ENCODE assay signal across 32 cellular contexts in the genomic region with DNA sequence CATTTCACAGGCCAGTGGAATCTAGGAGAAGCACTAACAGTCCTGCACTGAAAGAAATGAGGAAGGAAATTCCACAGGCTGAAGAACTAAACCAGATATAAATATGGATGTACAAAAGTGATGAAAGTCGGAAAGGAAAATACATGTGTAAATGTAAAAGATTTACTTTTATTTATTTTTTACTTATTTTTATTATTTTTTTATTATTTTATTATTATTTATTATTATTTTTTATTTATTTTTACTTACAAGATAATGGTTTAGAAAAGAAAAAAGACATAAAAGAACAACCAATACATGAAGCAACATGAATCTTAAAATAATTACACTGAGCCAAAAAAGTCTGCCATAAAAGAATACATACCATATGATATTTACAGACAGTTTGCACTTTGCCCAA.
"Had no signal": no experiment of that assay in that cellular context is flagged by ENCODE, and none has a peak within 500 bp of the region (broad histone marks: within the 10 kb centered on the region; RNA-seq: fewer than 3 reads in every experiment).

No MANE protein-coding gene starts in this region.

- H3K4me1 ChIP-seq: adrenal gland, body of pancreas, colonic mucosa, esophagus squamous epithelium, gastroesophageal sphincter had no signal

- H3K4me3 ChIP-seq: adrenal gland, body of pancreas, colonic mucosa, esophagus squamous epithelium, gastroesophageal sphincter had no signal

- H3K27me3 ChIP-seq: adrenal gland, body of pancreas, colonic mucosa had no signal

- FAIRE-seq: endothelial cell of umbilical vein had no signal

- H3K4me3 Mint-ChIP-seq: activated CD4-positive, alpha-beta T cell treated with anti-CD3 and anti-CD28 coated beads, Interleukin-2, amount 10 ng/mL, durations not matched to agents 7 days and 5 days; activated CD8-positive, alpha-beta memory T cell treated with anti-CD3 and anti-CD28 coated beads, Interleukin-2, amount 10 ng/mL, durations not matched to agents 7 days and 5 days; activated CD8-positive, alpha-beta T cell treated with anti-CD3 and anti-CD28 coated beads for 36 hours; activated naive CD4-positive, alpha-beta T cell treated with anti-CD3 and anti-CD28 coated beads for 36 hours; activated naive CD4-positive, alpha-beta T cell treated with anti-CD3 and anti-CD28 coated beads, Interleukin-2, amount 50 U/mL, for 24 hours; activated naive CD8-positive, alpha-beta T cell treated with anti-CD3 and anti-CD28 coated beads for 36 hours; activated naive CD8-positive, alpha-beta T cell treated with anti-CD3 and anti-CD28 coated beads, Interleukin-2, amount 50 U/mL, for 24 hours; activated T-helper 1 cell treated with anti-CD3 and anti-CD28 coated beads, Interleukin-12 subunit alpha, Interleukin-12 subunit beta, Interleukin-2, Interleukin-4 antibody, amounts not matched to agents 30 ng/mL and 10 ng/mL and 1 ng/mL, durations not matched to agents 14 hours and 24 hours and 36 hours; T-helper 17 cell; T-helper 2 cell treated with Interferon-gamma antibody and Interleukin-4, amounts not matched to agents 5 μg/mL and 100 μg/mL, for 36 hours had no signal

- H3K27me3 Mint-ChIP-seq: activated CD4-positive, alpha-beta T cell treated with anti-CD3 and anti-CD28 coated beads, Interleukin-2, amount 10 ng/mL, durations not matched to agents 7 days and 5 days; activated CD8-positive, alpha-beta memory T cell treated with anti-CD3 and anti-CD28 coated beads, Interleukin-2, amount 10 ng/mL, durations not matched to agents 7 days and 5 days; activated CD8-positive, alpha-beta T cell treated with anti-CD3 and anti-CD28 coated beads for 36 hours; activated naive CD8-positive, alpha-beta T cell treated with anti-CD3 and anti-CD28 coated beads for 36 hours; activated naive CD8-positive, alpha-beta T cell treated with anti-CD3 and anti-CD28 coated beads, Interleukin-2, amount 50 U/mL, for 24 hours had no signal

- H3K27ac ChIP-seq: adrenal gland, body of pancreas, colonic mucosa, epithelial cell of prostate, esophagus squamous epithelium, gastroesophageal sphincter had no signal

- H3K27ac Mint-ChIP-seq: activated CD4-positive, alpha-beta T cell treated with anti-CD3 and anti-CD28 coated beads, Interleukin-2, amount 10 ng/mL, durations not matched to agents 7 days and 5 days; activated CD8-positive, alpha-beta memory T cell treated with anti-CD3 and anti-CD28 coated beads, Interleukin-2, amount 10 ng/mL, durations not matched to agents 7 days and 5 days; activated CD8-positive, alpha-beta T cell treated with anti-CD3 and anti-CD28 coated beads for 36 hours; activated naive CD4-positive, alpha-beta T cell treated with anti-CD3 and anti-CD28 coated beads for 36 hours; activated naive CD4-positive, alpha-beta T cell treated with anti-CD3 and anti-CD28 coated beads, Interleukin-2, amount 50 U/mL, for 24 hours; activated naive CD8-positive, alpha-beta T cell treated with anti-CD3 and anti-CD28 coated beads for 36 hours; activated naive CD8-positive, alpha-beta T cell treated with anti-CD3 and anti-CD28 coated beads, Interleukin-2, amount 50 U/mL, for 24 hours; activated T-helper 1 cell treated with anti-CD3 and anti-CD28 coated beads, Interleukin-12 subunit alpha, Interleukin-12 subunit beta, Interleukin-2, Interleukin-4 antibody, amounts not matched to agents 30 ng/mL and 10 ng/mL and 1 ng/mL, durations not matched to agents 14 hours and 24 hours and 36 hours; activated T-helper 2 cell treated with anti-CD3 and anti-CD28 coated beads, Interferon-gamma antibody, Interleukin-2, Interleukin-4, amounts not matched to agents 10 μg/mL and 5 μg/mL and 100 μg/mL, durations not matched to agents 14 hours and 24 hours and 36 hours; T-helper 17 cell; T-helper 2 cell treated with Interferon-gamma antibody and Interleukin-4, amounts not matched to agents 5 μg/mL and 100 μg/mL, for 36 hours had no signal

- H3K9me3 Mint-ChIP-seq: activated CD4-positive, alpha-beta T cell treated with anti-CD3 and anti-CD28 coated beads, Interleukin-2, amount 10 ng/mL, durations not matched to agents 7 days and 5 days; activated CD8-positive, alpha-beta T cell treated with anti-CD3 and anti-CD28 coated beads for 36 hours; activated naive CD8-positive, alpha-beta T cell treated with anti-CD3 and anti-CD28 coated beads for 36 hours; activated naive CD8-positive, alpha-beta T cell treated with anti-CD3 and anti-CD28 coated beads, Interleukin-2, amount 50 U/mL, for 24 hours; activated T-helper 1 cell treated with anti-CD3 and anti-CD28 coated beads, Interleukin-12 subunit alpha, Interleukin-12 subunit beta, Interleukin-2, Interleukin-4 antibody, amounts not matched to agents 30 ng/mL and 10 ng/mL and 1 ng/mL, durations not matched to agents 14 hours and 24 hours and 36 hours; activated T-helper 2 cell treated with anti-CD3 and anti-CD28 coated beads, Interferon-gamma antibody, Interleukin-2, Interleukin-4, amounts not matched to agents 10 μg/mL and 5 μg/mL and 100 μg/mL, durations not matched to agents 14 hours and 24 hours and 36 hours; T-helper 2 cell treated with Interferon-gamma antibody and Interleukin-4, amounts not matched to agents 5 μg/mL and 100 μg/mL, for 36 hours had no signal

- H3K36me3 ChIP-seq: adrenal gland, colonic mucosa, esophagus squamous epithelium, gastroesophageal sphincter had no signal

- H3K9me3 ChIP-seq: adrenal gland, body of pancreas, colonic mucosa, gastroesophageal sphincter had no signal

- H3K4me1 Mint-ChIP-seq: activated CD4-positive, alpha-beta T cell treated with anti-CD3 and anti-CD28 coated beads, Interleukin-2, amount 10 ng/mL, durations not matched to agents 7 days and 5 days; activated CD8-positive, alpha-beta memory T cell treated with anti-CD3 and anti-CD28 coated beads, Interleukin-2, amount 10 ng/mL, durations not matched to agents 7 days and 5 days; activated naive CD4-positive, alpha-beta T cell treated with anti-CD3 and anti-CD28 coated beads, Interleukin-2, amount 50 U/mL, for 24 hours; activated naive CD8-positive, alpha-beta T cell treated with anti-CD3 and anti-CD28 coated beads for 36 hours; activated naive CD8-positive, alpha-beta T cell treated with anti-CD3 and anti-CD28 coated beads, Interleukin-2, amount 50 U/mL, for 24 hours; T-helper 17 cell had no signal

- H3K36me3 Mint-ChIP-seq: activated CD8-positive, alpha-beta memory T cell treated with anti-CD3 and anti-CD28 coated beads, Interleukin-2, amount 10 ng/mL, durations not matched to agents 7 days and 5 days; activated naive CD4-positive, alpha-beta T cell treated with anti-CD3 and anti-CD28 coated beads, Interleukin-2, amount 50 U/mL, for 24 hours; activated naive CD8-positive, alpha-beta T cell treated with anti-CD3 and anti-CD28 coated beads for 36 hours had no signal

- ATAC-seq: activated CD8-positive, alpha-beta memory T cell treated with anti-CD3 and anti-CD28 coated beads, Interleukin-2, amount 10 ng/mL, durations not matched to agents 7 days and 5 days; activated CD8-positive, alpha-beta T cell treated with anti-CD3 and anti-CD28 coated beads for 36 hours; activated naive CD8-positive, alpha-beta T cell treated with anti-CD3 and anti-CD28 coated beads, Interleukin-2, amount 50 U/mL, for 24 hours; body of pancreas; gastroesophageal sphincter; T-helper 17 cell had no signal

- DNase-seq: activated CD4-positive, alpha-beta T cell treated with anti-CD3 and anti-CD28 coated beads for 1 hour; activated CD4-positive, alpha-beta T cell treated with anti-CD3 and anti-CD28 coated beads for 4 hours; activated CD4-positive, alpha-beta T cell treated with anti-CD3 and anti-CD28 coated beads, Interleukin-2, amount 10 ng/mL, durations not matched to agents 7 days and 5 days; activated CD4-positive, alpha-beta T cell treated with anti-CD3 and anti-CD28 coated beads, Interleukin-2, amount 50 U/mL, for 4 hours; activated CD8-positive, alpha-beta memory T cell treated with anti-CD3 and anti-CD28 coated beads, Interleukin-2, amount 10 ng/mL, durations not matched to agents 7 days and 5 days; activated CD8-positive, alpha-beta memory T cell treated with anti-CD3 and anti-CD28 coated beads, Interleukin-2, amount 50 U/mL, for 4 hours; activated CD8-positive, alpha-beta T cell treated with anti-CD3 and anti-CD28 coated beads for 36 hours; activated effector memory CD4-positive, alpha-beta T cell treated with anti-CD3 and anti-CD28 coated beads, Interleukin-2, amount 50 U/mL, for 16 hours; activated naive CD4-positive, alpha-beta T cell treated with anti-CD3 and anti-CD28 coated beads for 36 hours; activated naive CD8-positive, alpha-beta T cell treated with anti-CD3 and anti-CD28 coated beads for 36 hours; activated naive CD8-positive, alpha-beta T cell treated with anti-CD3 and anti-CD28 coated beads, Interleukin-2, amount 50 U/mL, for 24 hours; activated T-cell treated with anti-CD3 and anti-CD28 coated beads, Interleukin-2, amount 50 U/mL, for 1 hour; activated T-cell treated with anti-CD3 and anti-CD28 coated beads, Interleukin-2, amount 50 U/mL, for 48 hours; adrenal gland; amygdala; aorta; body of pancreas; caudate nucleus; colonic mucosa; effector CD8-positive, alpha-beta T cell; esophagus squamous epithelium; foreskin melanocyte; T-helper 1 cell; T-helper 17 cell; T1000 had no signal
